ENCODE assay signal across 8 cellular contexts in genomic region chr18:11981633-11982366, GRCh38. TPM values are rescaled to one million over a fixed set of nuclear protein-coding genes. Genes with fewer than 3 reads are reported as not detected.
DNase-seq lines count a peak whose midpoint lies in the region; ATAC-seq and TF ChIP-seq lines count a peak whose summit lies in the region.

No MANE protein-coding gene starts in this region.

- intact Hi-C loops in upper lobe of right lung (cut with DNase I), result no loop called here

- H3K4me3 ChIP-seq in WERI-Rb-1 (ENCODE audit: low read depth, low read length), result peak overlapping the region; percentile 67
- H3K4me3 ChIP-seq in muscle layer of duodenum (ENCODE audit: low read depth in 1 of 2, low read length in 2 of 2), result peak overlapping the region; percentile 74 to 83
- H3K4me3 ChIP-seq in upper lobe of right lung, result peak overlapping the region; percentile 76

- H3K27ac ChIP-seq in WERI-Rb-1 (peak overlapping the region; percentile 92), epithelial cell of prostate (peak overlapping the region; percentile 62), muscle layer of duodenum (ENCODE audit: low read length) (peak overlapping the region; percentile 82), upper lobe of right lung (peak overlapping the region; percentile 86)

- DNase-seq in DMS79 treated with DMSO at 0.1 percent for 48 hours (lab: John Stamatoyannopoulos, UW), result peak; percentile 44
- peak; percentile 72 for DNase-seq in HuH-7 (ENCODE audit: low spot score)
- DNase-seq in WERI-Rb-1, result no peak
- no peak for DNase-seq in epithelial cell of prostate (ENCODE audit: low read depth, low spot score)
- DNase-seq in upper lobe of right lung, result no peak
- no peak for DNase-seq in cortex of kidney (lab: John Stamatoyannopoulos, UW)

- H3K27me3 ChIP-seq in WERI-Rb-1 (ENCODE audit: insufficient read depth, low read depth, severe bottlenecking) (no peaks in the 10 kb centered on the region), muscle layer of duodenum (ENCODE audit: low read depth, low read length) (no peaks in the 10 kb centered on the region), upper lobe of right lung (no peaks in the 10 kb centered on the region)

- H3K9me3 ChIP-seq in WERI-Rb-1 (ENCODE audit: severe bottlenecking) (no peaks in the 10 kb centered on the region), muscle layer of duodenum (ENCODE audit: control insufficient read depth in 1 of 2, low read length in 2 of 2) (no peaks in the 10 kb centered on the region), upper lobe of right lung (no peaks in the 10 kb centered on the region)

- TF ChIP-seq CTCF in WERI-Rb-1 (IDR thresholded peaks at IDR 0.05; ENCODE audit: low read depth, low read length) (no peak), upper lobe of right lung (IDR thresholded peaks at IDR 0.05) (no peak)

- ATAC-seq in GM21447 (IDR thresholded peaks at IDR 0.05; ENCODE audit: unreplicated experiment), result peak; percentile 18
- ATAC-seq in upper lobe of right lung, result peak; percentile 28

- H3K4me1 ChIP-seq in muscle layer of duodenum (ENCODE audit: control insufficient read depth in 1 of 2, insufficient read depth in 2 of 2, low read length in 2 of 2) (peaks cover 0 to 6% of the 10 kb centered on the region in 2 donors), upper lobe of right lung (peaks cover 30% of the 10 kb centered on the region)

- H3K36me3 ChIP-seq in WERI-Rb-1 (no peaks in the 10 kb centered on the region), muscle layer of duodenum (ENCODE audit: control insufficient read depth in 1 of 2, insufficient read depth in 2 of 2, low read length in 2 of 2) (no peaks in the 10 kb centered on the region), upper lobe of right lung (no peaks in the 10 kb centered on the region)

RNA-seq across cellular contexts. Expression of gene IMPA2, which starts 0.5 kb away (rescaled TPM):
- total RNA-seq in upper lobe of right lung, result 54.6 TPM

Comparison
In these comparisons a context has a peak if more than half of its experiments do, and no peak if none do; other contexts are left out.
1. DNase-seq: peak in DMS79 treated with DMSO at 0.1 percent for 48 hours (single experiment) and HuH-7 (single experiment); none in WERI-Rb-1 (single experiment), epithelial cell of prostate (single experiment), upper lobe of right lung (single experiment) and cortex of kidney (single experiment).
2. Peak in every context shown above with its lines, with median percentiles within 50 percentile points of each other: H3K27ac ChIP-seq and H3K4me3 ChIP-seq.